ENCODE assay signal across 9 cellular contexts in the genomic region with DNA sequence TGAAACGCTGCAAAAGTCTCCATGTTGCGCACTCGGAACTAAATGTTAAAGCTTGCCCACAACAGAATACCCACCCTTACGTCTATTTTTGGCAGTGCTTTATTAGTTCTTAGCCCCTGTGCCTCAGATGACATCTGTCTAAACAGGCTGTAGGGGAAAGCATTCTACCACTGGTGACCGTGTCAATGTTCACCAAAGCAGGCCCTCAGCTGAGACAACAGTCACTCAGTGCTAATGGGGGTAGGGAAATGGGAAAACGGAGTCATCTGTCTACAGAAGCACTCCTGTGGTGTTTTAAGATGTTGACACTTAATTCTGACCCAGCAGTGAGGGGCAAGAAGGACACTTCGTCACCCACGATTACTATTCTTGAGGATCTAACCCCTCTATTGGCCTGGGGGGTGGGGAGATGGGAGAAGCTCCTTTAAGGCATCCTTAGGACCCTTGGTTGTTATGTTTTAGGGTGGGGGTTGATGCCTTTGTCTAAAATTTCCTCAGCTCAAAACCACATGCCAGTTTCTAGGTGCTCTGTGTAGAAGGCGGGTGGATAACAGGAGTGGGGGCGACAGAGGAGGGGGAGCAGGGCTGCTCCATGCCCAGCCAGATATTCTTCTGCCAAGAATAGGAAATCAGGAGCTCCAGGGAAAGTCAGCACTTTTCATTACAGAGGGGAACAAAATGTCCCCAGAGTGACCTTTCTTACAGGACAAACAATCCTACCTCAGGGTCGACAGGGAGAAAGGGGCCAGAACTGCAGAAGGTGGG. TPM values are rescaled to one million over a fixed set of nuclear protein-coding genes. Genes with fewer than 3 reads are reported as not detected.
DNase-seq lines count a peak whose midpoint lies in the region; ATAC-seq, FAIRE-seq and TF ChIP-seq lines count a peak whose summit lies in the region.
"Had no signal": no experiment of that assay in that cellular context is flagged by ENCODE, and none has a peak within 500 bp of the region (broad histone marks: within the 10 kb centered on the region; RNA-seq: fewer than 3 reads in every experiment).

No MANE protein-coding gene starts in this region.

- H2AFZ ChIP-seq in H1 (ENCODE audit: low read length) (no peak overlapping the region), osteoblast (ENCODE audit: low read length) (no peak overlapping the region)
- H2AFZ ChIP-seq: GM23248 had no signal

- H3K27me3 ChIP-seq in H1 (replicated peaks in 1 of 4; ENCODE audit: control insufficient read depth in 3 of 4, extremely low read depth in 1 of 4, insufficient read depth in 3 of 4, low read length in 3 of 4) (peaks cover 18 to 37% (median 32%) of the 10 kb centered on the region in 4 experiments), osteoblast (ENCODE audit: insufficient read depth, low read length) (no peaks in the 10 kb centered on the region)
- H3K27me3 ChIP-seq: SJSA1 had no signal

- H4K91ac ChIP-seq in H1 (replicated peaks; ENCODE audit: insufficient read length, low read length): no peak overlapping the region

- H4K5ac ChIP-seq in H1 (ENCODE audit: insufficient read length, low read depth, low read length): no peak overlapping the region

- DNase-seq in HFFc6 (no peak), H1 (ENCODE audit: low read depth in 1 of 2, low spot score in 2 of 2) (no peak), osteoblast (ENCODE audit: insufficient read length, low spot score, missing footprints) (no peak)
- DNase-seq in stimulated activated CD4-positive, alpha-beta T cell treated with anti-CD3 and anti-CD28 coated beads, Interleukin-2, amount 100 ng/mL, for 24 hours: no peak
- DNase-seq: GF-D8 had no signal

- H3K27ac ChIP-seq in H1 (ENCODE audit: low read depth, low read length) (no peak overlapping the region), osteoblast (ENCODE audit: low read depth, low read length) (peak overlapping the region; percentile 65)
- H3K27ac ChIP-seq: SJSA1 had no signal

- H4K20me1 ChIP-seq in H1 (replicated peaks in 1 of 2; ENCODE audit: control insufficient read depth in 1 of 2, insufficient read depth in 2 of 2, low read length in 2 of 2) (peaks cover 4 to 23% of the 10 kb centered on the region in 2 experiments), osteoblast (ENCODE audit: insufficient read depth, low read length) (no peaks in the 10 kb centered on the region)

- H2BK12ac ChIP-seq in H1 (ENCODE audit: low read depth, low read length): no peak overlapping the region

- TF ChIP-seq POLR2A in H1 (IDR thresholded peaks at IDR 0.05; ENCODE audit: control extremely low read depth in 1 of 2, low read depth in 2 of 2, low read length in 2 of 2): no peak

- H2BK120ac ChIP-seq in H1 (replicated peaks; ENCODE audit: low read depth, low read length): no peak overlapping the region

- no peak for FAIRE-seq in H1 (lab: Jason Lieb, UNC)

- no peak overlapping the region for H3K9ac ChIP-seq in H1 (replicated peaks in 1 of 4; ENCODE audit: extremely low read depth in 1 of 4, low read depth in 3 of 4, low read length in 3 of 4)
- H3K9ac ChIP-seq: GM23248 had no signal

- H3K23ac ChIP-seq in H1 (ENCODE audit: insufficient read length): no peak overlapping the region

- POLR2A ChIA-PET in H1 (lab: Charles Lee; ENCODE audit: partially characterized antibody): interaction anchor here (1.0 to 3.7 kb wide), 6 partner anchors 9 to 113 kb away, joined by 3 to 32 read pairs (median 4); a partner anchor contains a TSS

- H3K27me3 Mint-ChIP-seq in HFFc6 (ENCODE audit: insufficient read depth): peaks cover 10% of the 10 kb centered on the region

- H3K4me3 ChIP-seq in H1 (ENCODE audit: extremely low read depth in 1 of 4, insufficient read depth in 2 of 4, low read depth in 3 of 4, low read length in 4 of 4) (peak overlapping the region in 1 of 4 experiments; percentile 1; a peak in 1 of 8 replicates), osteoblast (ENCODE audit: insufficient read depth, low read length) (peak overlapping the region; percentile 25)
- H3K4me3 ChIP-seq: GM23248, SJSA1 had no signal

- H4K8ac ChIP-seq in H1 (ENCODE audit: extremely low read depth, insufficient read depth, low read length): no peak overlapping the region

- H3K4me2 ChIP-seq in H1 (ENCODE audit: insufficient read depth in 1 of 2, low read depth in 2 of 2, low read length in 2 of 2): peak overlapping the region in 1 of 2 experiments; percentile 71; a peak in 2 of 4 replicates
- H3K4me2 ChIP-seq in osteoblast (ENCODE audit: insufficient read depth, low read length): peak overlapping the region; percentile 58

- H3K9me3 ChIP-seq in H1 (ENCODE audit: insufficient read depth in 2 of 2, low read depth in 1 of 2, low read length in 1 of 2): no peaks in the 10 kb centered on the region; a peak in 1 of 4 replicates
- H3K9me3 ChIP-seq in osteoblast (ENCODE audit: low read depth, low read length): no peaks in the 10 kb centered on the region
- H3K9me3 ChIP-seq: SJSA1 had no signal

- no peak for TF ChIP-seq RAD21 in H1 (IDR thresholded peaks at IDR 0.05 in 1 of 2, conservative IDR thresholded peaks at IDR 0.05 in 1 of 2; ENCODE audit: low read depth in 2 of 2, low read length in 2 of 2)

- no peak overlapping the region for H3K27ac Mint-ChIP-seq in HFFc6

- CTCF ChIA-PET in H1 (lab: Charles Lee; ENCODE audit: partially characterized antibody): interaction anchor here (0.7 to 10.9 kb wide), 15 partner anchors 9 to 208 kb away, joined by 3 to 474 read pairs (median 5); a partner anchor contains a TSS

- no peak overlapping the region for H3K14ac ChIP-seq in H1 (ENCODE audit: insufficient read length)

- no peaks in the 10 kb centered on the region; the same call in 1 of the 2 replicates for H3K79me1 ChIP-seq in H1 (ENCODE audit: low read depth, low read length)

- 78% methylated on average over 11 of the region's 11 CpGs; no CpG with 5 or more reads in 1 of the 2 experiments for WGBS in H1 (ENCODE audit: extremely low coverage in 1 of 2, insufficient coverage in 1 of 2, insufficient read length in 1 of 2, insufficient replicate concordance in 2 of 2, low coverage in 1 of 2, low lambda C conversion rate in 2 of 2, missing lambda C conversion rate in 1 of 2), 2 experiments

- no peak overlapping the region for H2BK20ac ChIP-seq in H1 (ENCODE audit: low read length)

- H3K79me2 ChIP-seq in H1 (ENCODE audit: control insufficient read depth in 1 of 2, insufficient read depth in 2 of 2, low read length in 2 of 2) (no peaks in the 10 kb centered on the region), osteoblast (ENCODE audit: insufficient read depth, low read length) (no peaks in the 10 kb centered on the region)

- H3K36me3 Mint-ChIP-seq in HFFc6 (ENCODE audit: low read depth): no peaks in the 10 kb centered on the region; the same call in 1 of the 2 replicates

- H3K4ac ChIP-seq in H1 (replicated peaks; ENCODE audit: insufficient read length, low read depth, low read length): no peak overlapping the region

- H3K23me2 ChIP-seq in H1 (ENCODE audit: low read depth, low read length): peaks cover 4% of the 10 kb centered on the region; the same call in 1 of the 2 replicates

- TF ChIP-seq CTCF in HFFc6 (IDR thresholded peaks at IDR 0.05): no peak
- no peak for TF ChIP-seq CTCF in H1 (IDR thresholded peaks at IDR 0.05; ENCODE audit: control extremely low read depth in 1 of 3, insufficient read depth in 1 of 3, low read depth in 1 of 3, low read length in 3 of 3)
- TF ChIP-seq CTCF in osteoblast (IDR thresholded peaks at IDR 0.05; ENCODE audit: extremely low read depth, low read depth, low read length): no peak

- H3K4me1 ChIP-seq in H1 (replicated peaks in 1 of 4; ENCODE audit: control insufficient read depth in 3 of 4, insufficient read depth in 4 of 4, low read length in 3 of 4): peaks cover 12 to 23% (median 20%) of the 10 kb centered on the region in 4 experiments
- H3K4me1 ChIP-seq in osteoblast (ENCODE audit: insufficient read depth, low read length): peaks cover 35% of the 10 kb centered on the region

- H3K56ac ChIP-seq in H1 (replicated peaks; ENCODE audit: insufficient read length, low read depth, low read length): no peak overlapping the region

- H2BK15ac ChIP-seq in H1 (ENCODE audit: low read length): peak overlapping the region; percentile 90; the same call in 1 of the 2 replicates

- H3K18ac ChIP-seq in H1 (ENCODE audit: extremely low read depth, low read length): no peak overlapping the region

- H3K36me3 ChIP-seq in H1 (ENCODE audit: control insufficient read depth in 2 of 4, insufficient read depth in 4 of 4, low read length in 3 of 4): peaks cover 0 to 6% (median 5%) of the 10 kb centered on the region in 4 experiments; a peak in 3 of 8 replicates
- H3K36me3 ChIP-seq in osteoblast (ENCODE audit: insufficient read depth, low read length): no peaks in the 10 kb centered on the region
- H3K36me3 ChIP-seq: SJSA1 had no signal

- no peak overlapping the region for H2BK5ac ChIP-seq in H1 (ENCODE audit: low read depth, low read length)

- H2AK5ac ChIP-seq in H1 (ENCODE audit: low read depth, low read length): no peak overlapping the region

- H3K4me1 Mint-ChIP-seq in HFFc6 (ENCODE audit: low read depth): peaks cover 36% of the 10 kb centered on the region

- no peak for ATAC-seq in GM19397 (IDR thresholded peaks at IDR 0.05; ENCODE audit: unreplicated experiment)
- no peak for ATAC-seq in HG03095 (IDR thresholded peaks at IDR 0.05; ENCODE audit: unreplicated experiment)

- no peak for TF ChIP-seq EP300 in H1 (IDR thresholded peaks at IDR 0.05; ENCODE audit: borderline replicate concordance in 1 of 2, low read depth in 2 of 2, low read length in 2 of 2)

- no peaks in the 10 kb centered on the region for H3K9me3 Mint-ChIP-seq in HFFc6

- H3K4me3 Mint-ChIP-seq in HFFc6: peak overlapping the region; percentile 52; the same call in 1 of the 2 replicates

RNA-seq across cellular contexts. Expression of a gene that starts 15.6 kb away (rescaled TPM):
- total RNA-seq in HFFc6 (2021; fragmentation: NEBNext Ultra II Directional; extraction: Animal tissue kit (Norgen Biotek cat#: 25700)): not detected
- total RNA-seq in H1 (2021; fragmentation: NEBNext Ultra II Directional; extraction: Animal tissue kit (Norgen Biotek cat#: 25700)): not detected in 2 replicates
- 0.02 TPM in 2 replicates for polyA plus RNA-seq in H1 (2011; rRNA removed)
- not detected for polyA plus RNA-seq in H1 (2011; cell fraction: cytosol; rRNA removed)
- polyA plus RNA-seq in H1 (2011; cell fraction: nucleus; rRNA removed): 0.09 TPM
- not detected in 4 replicates for polyA plus RNA-seq in H1 (2012, experiment 1 of 2)
- not detected for polyA plus RNA-seq in H1 (2012, experiment 2 of 2)
- polyA plus RNA-seq in H1 (2013, experiment 1 of 2): 0.02 TPM
- 0.02 TPM for polyA plus RNA-seq in H1 (2013, experiment 2 of 2)
- not detected in 2 replicates for polyA minus RNA-seq in H1 (2011; rRNA and poly(A)+ RNA removed)
- not detected for polyA minus RNA-seq in H1 (2011; cell fraction: cytosol; rRNA and poly(A)+ RNA removed)
- not detected for polyA minus RNA-seq in H1 (2011; cell fraction: nucleus; rRNA and poly(A)+ RNA removed)
- not detected in 2 replicates for total RNA-seq in osteoblast
- total RNA-seq: GM23248, SJSA1 had no signal
- polyA plus RNA-seq: GM23248 had no signal

RNA-seq across cellular contexts. Expression of a gene that starts 19.3 kb away (rescaled TPM):
- under 1 TPM; 0.32 to 0.71 (median 0.49) TPM for total RNA-seq in HFFc6 (2021; fragmentation: NEBNext Ultra II Directional; extraction: Animal tissue kit (Norgen Biotek cat#: 25700))
- 6.9 and 8.5 TPM in 2 replicates for total RNA-seq in H1 (2021; fragmentation: NEBNext Ultra II Directional; extraction: Animal tissue kit (Norgen Biotek cat#: 25700))
- 2.2 and 3.9 TPM in 2 replicates for polyA plus RNA-seq in H1 (2011; rRNA removed)
- polyA plus RNA-seq in H1 (2011; cell fraction: cytosol; rRNA removed): 2.1 TPM
- polyA plus RNA-seq in H1 (2011; cell fraction: nucleus; rRNA removed): 3.5 TPM
- polyA plus RNA-seq in H1 (2012, experiment 1 of 2): 5.3 to 6.6 TPM (median 5.9 TPM) in 4 replicates
- polyA plus RNA-seq in H1 (2012, experiment 2 of 2): 5.0 TPM
- polyA plus RNA-seq in H1 (2013, experiment 1 of 2): 4.6 TPM
- polyA plus RNA-seq in H1 (2013, experiment 2 of 2): 4.3 TPM
- polyA minus RNA-seq in H1 (2011; rRNA and poly(A)+ RNA removed): 7.0 and 7.9 TPM in 2 replicates
- polyA minus RNA-seq in H1 (2011; cell fraction: cytosol; rRNA and poly(A)+ RNA removed): 4.6 TPM
- polyA minus RNA-seq in H1 (2011; cell fraction: nucleus; rRNA and poly(A)+ RNA removed): 7.3 TPM
- total RNA-seq in osteoblast: 0.29 and 0.36 TPM in 2 replicates
- total RNA-seq: GM23248 had no signal

RNA-seq across cellular contexts. Expression of a gene that starts 21.5 kb away (rescaled TPM):
- 10 to 100 TPM in 5 of 6 experiments, 1 to 10 TPM in 1; 8.2 to 16.1 (median 15.1) TPM for total RNA-seq in HFFc6 (2021; fragmentation: NEBNext Ultra II Directional; extraction: Animal tissue kit (Norgen Biotek cat#: 25700))
- total RNA-seq in H1 (2021; fragmentation: NEBNext Ultra II Directional; extraction: Animal tissue kit (Norgen Biotek cat#: 25700)): 1.5 and 2.2 TPM in 2 replicates
- 2.7 and 3.4 TPM in 2 replicates for polyA plus RNA-seq in H1 (2011; rRNA removed)
- polyA plus RNA-seq in H1 (2011; cell fraction: cytosol; rRNA removed): 3.0 TPM
- 3.0 TPM for polyA plus RNA-seq in H1 (2011; cell fraction: nucleus; rRNA removed)
- 1.1 to 2.5 TPM (median 1.7 TPM) in 4 replicates for polyA plus RNA-seq in H1 (2012, experiment 1 of 2)
- 2.3 TPM for polyA plus RNA-seq in H1 (2012, experiment 2 of 2)
- 1.3 TPM for polyA plus RNA-seq in H1 (2013, experiment 1 of 2)
- polyA plus RNA-seq in H1 (2013, experiment 2 of 2): 1.5 TPM
- polyA minus RNA-seq in H1 (2011; rRNA and poly(A)+ RNA removed): 0.73 and 0.76 TPM in 2 replicates
- 1.5 TPM for polyA minus RNA-seq in H1 (2011; cell fraction: cytosol; rRNA and poly(A)+ RNA removed)
- polyA minus RNA-seq in H1 (2011; cell fraction: nucleus; rRNA and poly(A)+ RNA removed): 2.2 TPM
- total RNA-seq in osteoblast: 35.9 and 41.3 TPM in 2 replicates

RNA-seq across cellular contexts. Expression of a gene that starts 27.8 kb away (rescaled TPM):
- 10 to 100 TPM; 48.6 to 63.5 (median 52.7) TPM for total RNA-seq in HFFc6 (2021; fragmentation: NEBNext Ultra II Directional; extraction: Animal tissue kit (Norgen Biotek cat#: 25700))
- total RNA-seq in H1 (2021; fragmentation: NEBNext Ultra II Directional; extraction: Animal tissue kit (Norgen Biotek cat#: 25700)): 82.7 and 86.6 TPM in 2 replicates
- polyA plus RNA-seq in H1 (2011; rRNA removed): 84.0 and 126 TPM in 2 replicates
- polyA plus RNA-seq in H1 (2011; cell fraction: cytosol; rRNA removed): 70.2 TPM
- 78.5 TPM for polyA plus RNA-seq in H1 (2011; cell fraction: nucleus; rRNA removed)
- 62.6 to 82.3 TPM (median 76.8 TPM) in 4 replicates for polyA plus RNA-seq in H1 (2012, experiment 1 of 2)
- 108 TPM for polyA plus RNA-seq in H1 (2012, experiment 2 of 2)
- polyA plus RNA-seq in H1 (2013, experiment 1 of 2): 78.7 TPM
- 85.7 TPM for polyA plus RNA-seq in H1 (2013, experiment 2 of 2)
- polyA minus RNA-seq in H1 (2011; rRNA and poly(A)+ RNA removed): 91.8 and 114 TPM in 2 replicates
- polyA minus RNA-seq in H1 (2011; cell fraction: cytosol; rRNA and poly(A)+ RNA removed): 73.1 TPM
- 59.0 TPM for polyA minus RNA-seq in H1 (2011; cell fraction: nucleus; rRNA and poly(A)+ RNA removed)
- 4.0 and 5.0 TPM in 2 replicates for total RNA-seq in osteoblast

RNA-seq across cellular contexts. Expression of a gene that starts 45.2 kb away (rescaled TPM):
- total RNA-seq in HFFc6 (2021; fragmentation: NEBNext Ultra II Directional; extraction: Animal tissue kit (Norgen Biotek cat#: 25700)): 1 to 10 TPM; 1.8 to 7.7 (median 6.9) TPM
- 19.6 and 22.4 TPM in 2 replicates for total RNA-seq in H1 (2021; fragmentation: NEBNext Ultra II Directional; extraction: Animal tissue kit (Norgen Biotek cat#: 25700))
- polyA plus RNA-seq in H1 (2011; rRNA removed): 32.2 and 63.2 TPM in 2 replicates
- polyA plus RNA-seq in H1 (2011; cell fraction: cytosol; rRNA removed): 60.7 TPM
- 25.3 TPM for polyA plus RNA-seq in H1 (2011; cell fraction: nucleus; rRNA removed)
- polyA plus RNA-seq in H1 (2012, experiment 1 of 2): 12.0 to 16.4 TPM (median 13.7 TPM) in 4 replicates
- polyA plus RNA-seq in H1 (2012, experiment 2 of 2): 12.7 TPM
- polyA plus RNA-seq in H1 (2013, experiment 1 of 2): 28.6 TPM
- polyA plus RNA-seq in H1 (2013, experiment 2 of 2): 28.6 TPM
- 11.1 and 12.2 TPM in 2 replicates for polyA minus RNA-seq in H1 (2011; rRNA and poly(A)+ RNA removed)
- polyA minus RNA-seq in H1 (2011; cell fraction: cytosol; rRNA and poly(A)+ RNA removed): 11.2 TPM
- 19.3 TPM for polyA minus RNA-seq in H1 (2011; cell fraction: nucleus; rRNA and poly(A)+ RNA removed)
- 11.2 and 14.1 TPM in 2 replicates for total RNA-seq in osteoblast
